Comparison of ENCODE assay signal across 10 cellular contexts in the genomic region with DNA sequence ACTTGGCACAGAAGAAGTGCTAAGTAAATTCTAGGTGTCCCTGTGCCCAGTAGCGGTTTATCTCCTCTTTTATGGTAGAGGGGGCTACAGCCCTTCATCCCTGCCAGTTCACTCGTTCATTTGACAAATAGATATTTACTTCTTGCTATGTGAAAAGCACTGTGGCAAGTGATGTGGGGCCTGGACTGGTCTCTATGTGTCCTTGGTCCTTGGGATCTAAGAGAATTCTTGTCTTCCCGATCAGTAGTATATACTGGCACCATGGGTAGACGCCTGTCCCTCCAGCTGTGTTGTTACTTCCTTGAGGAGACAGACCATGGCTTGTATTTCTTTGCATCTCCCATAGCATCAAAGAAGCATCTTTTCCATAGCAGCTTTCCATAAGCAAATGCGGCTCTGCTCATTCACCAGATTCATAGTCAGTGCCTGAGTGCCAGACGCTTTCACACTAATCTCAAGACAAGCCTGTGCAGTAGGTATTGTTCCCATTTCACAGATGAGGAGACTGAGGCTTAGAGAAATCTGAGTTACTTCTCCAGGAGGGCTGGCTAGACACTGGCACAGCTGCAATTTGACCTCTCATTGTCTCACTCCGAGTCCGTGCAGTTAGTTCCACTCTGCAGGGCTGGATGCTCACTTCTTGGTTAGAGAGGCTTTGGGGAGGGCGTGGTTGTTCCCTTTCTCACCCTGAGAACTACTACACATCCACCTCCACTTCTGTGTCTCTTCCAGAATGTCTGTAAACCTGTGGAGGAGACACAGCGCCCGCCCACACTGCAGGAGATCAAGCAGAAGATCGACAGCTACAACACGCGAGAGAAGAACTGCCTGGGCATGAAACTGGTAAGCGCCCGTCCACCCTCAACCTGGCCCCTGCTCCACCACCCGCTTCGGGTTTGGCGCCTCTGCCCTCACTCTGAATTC. TPM values are rescaled to one million over a fixed set of nuclear protein-coding genes. Genes with fewer than 3 reads are reported as not detected.
DNase-seq lines count a peak whose midpoint lies in the region; ATAC-seq and TF ChIP-seq lines count a peak whose summit lies in the region.
"Had no signal": no experiment of that assay in that cellular context is flagged by ENCODE, and none has a peak within 500 bp of the region (broad histone marks: within the 10 kb centered on the region; RNA-seq: fewer than 3 reads in every experiment).

No MANE protein-coding gene starts in this region.

- no peak overlapping the region for H2AFZ ChIP-seq in mammary epithelial cell (ENCODE audit: low read depth, low read length)

- no peaks in the 10 kb centered on the region for H4K20me1 ChIP-seq in mammary epithelial cell (ENCODE audit: insufficient read depth, low read length)

- CTCF ChIA-PET in mammary epithelial cell (lab: Charles Lee; ENCODE audit: low non-redundant PET), result interaction anchor here (0.6 to 1.3 kb wide), 3 partner anchors 52 to 93 kb away, joined by 3 to 7 read pairs (median 6); no protein-coding TSS in a partner anchor

- peaks cover 49 to 61% of the 10 kb centered on the region in 2 donors for H3K36me3 Mint-ChIP-seq in activated naive CD4-positive, alpha-beta T cell treated with anti-CD3 and anti-CD28 coated beads, Interleukin-2, amount 50 U/mL, for 72 hours
- peaks cover 29% of the 10 kb centered on the region for H3K36me3 Mint-ChIP-seq in natural killer cell treated with Interleukin-12 subunit alpha and Interleukin-12 subunit beta and Interleukin-15 and Interleukin-18, amount 100 ng/mL, for 72 hours

- in situ Hi-C loops in mammary epithelial cell (cut with MboI; ENCODE audit: low sequenced_read_pairs in 2 of 2), result loop anchor here in 1 of 2 donors (5.0 kb wide), 1 partner anchor 95 kb away; no protein-coding TSS in a partner anchor

- TF ChIP-seq POLR2A in vagina (IDR thresholded peaks at IDR 0.05), result no peak

- dilution Hi-C loops in mammary epithelial cell (cut with HindIII; ENCODE audit: low sequenced_read_pairs), result no loop called here

- H3K27me3 Mint-ChIP-seq in natural killer cell treated with Interleukin-12 subunit alpha and Interleukin-12 subunit beta and Interleukin-15 and Interleukin-18, amount 100 ng/mL, for 72 hours, result no peaks in the 10 kb centered on the region

- H3K4me1 Mint-ChIP-seq in natural killer cell treated with Interleukin-12 subunit alpha and Interleukin-12 subunit beta and Interleukin-15 and Interleukin-18, amount 100 ng/mL, for 72 hours (ENCODE audit: low read depth in 2 of 2), result peaks cover 88 to 89% of the 10 kb centered on the region in 2 donors

- 84% methylated on average over 12 of the region's 19 CpGs for WGBS in mammary epithelial cell (ENCODE audit: low coverage, missing lambda C conversion rate)

- peaks cover 48% of the 10 kb centered on the region for H3K4me1 ChIP-seq in vagina
- H3K4me1 ChIP-seq in mammary epithelial cell (ENCODE audit: insufficient read depth, low read length), result peaks cover 17% of the 10 kb centered on the region
- H3K4me1 ChIP-seq: right lobe of liver had no signal

- peak overlapping the region; percentile 100 for H3K27ac Mint-ChIP-seq in activated naive CD4-positive, alpha-beta T cell treated with anti-CD3 and anti-CD28 coated beads, Interleukin-2, amount 50 U/mL, for 72 hours
- H3K27ac Mint-ChIP-seq in natural killer cell treated with Interleukin-12 subunit alpha and Interleukin-12 subunit beta and Interleukin-15 and Interleukin-18, amount 100 ng/mL, for 72 hours, result peak overlapping the region; percentile 99 to 100

- no peaks in the 10 kb centered on the region for H3K9me3 Mint-ChIP-seq in activated naive CD4-positive, alpha-beta T cell treated with anti-CD3 and anti-CD28 coated beads, Interleukin-2, amount 50 U/mL, for 72 hours
- no peaks in the 10 kb centered on the region for H3K9me3 Mint-ChIP-seq in natural killer cell treated with Interleukin-12 subunit alpha and Interleukin-12 subunit beta and Interleukin-15 and Interleukin-18, amount 100 ng/mL, for 72 hours

- DNase-seq in activated naive CD4-positive, alpha-beta T cell treated with Interleukin-2 at 50 U/mL for 16 hours, result peak; percentile 60
- DNase-seq in activated naive CD4-positive, alpha-beta T cell (lab: John Stamatoyannopoulos, UW), result no peak
- DNase-seq in activated naive CD4-positive, alpha-beta T cell treated with anti-CD3 and anti-CD28 coated beads, Interleukin-2, amount 50 U/mL, for 72 hours (ENCODE audit: low spot score in 2 of 2), result peak; percentile 44 to 69
- no peak for DNase-seq in natural killer cell treated with Interleukin-12 subunit alpha and Interleukin-12 subunit beta and Interleukin-15 and Interleukin-18, amount 100 ng/mL, for 72 hours (ENCODE audit: low spot score)
- DNase-seq in vagina (ENCODE audit: extremely low spot score in 2 of 2) (no peak), mammary epithelial cell (no peak), amniotic stem cell (lab: John Stamatoyannopoulos, UW) (no peak)

- H3K4me2 ChIP-seq in mammary epithelial cell (ENCODE audit: insufficient read depth, low read depth, low read length), result no peak overlapping the region

- no TSS peak for BruUV-seq in mammary epithelial cell (replicated peaks; lab: Mats Ljungman, UMichigan)

- peak in 1 of 2 donors; percentile 5 for ATAC-seq in activated naive CD4-positive, alpha-beta T cell treated with anti-CD3 and anti-CD28 coated beads, Interleukin-2, amount 50 U/mL, for 72 hours
- no peak for ATAC-seq in natural killer cell treated with Interleukin-12 subunit alpha and Interleukin-12 subunit beta and Interleukin-15 and Interleukin-18, amount 100 ng/mL, for 72 hours
- ATAC-seq in GM21717 (IDR thresholded peaks at IDR 0.05; ENCODE audit: unreplicated experiment), result no peak

- H3K27ac ChIP-seq in vagina (peak overlapping the region; percentile 19), mammary epithelial cell (ENCODE audit: insufficient read depth, low read depth, low read length) (no peak overlapping the region)
- H3K27ac ChIP-seq: right lobe of liver had no signal

- no peaks in the 10 kb centered on the region for H3K79me2 ChIP-seq in mammary epithelial cell (ENCODE audit: insufficient read depth, low read length)

- H3K4me3 ChIP-seq in vagina (no peak overlapping the region), mammary epithelial cell (replicated peaks in 1 of 3; ENCODE audit: insufficient read depth in 1 of 3, low read depth in 2 of 3, low read length in 3 of 3) (no peak overlapping the region)
- H3K4me3 ChIP-seq: ascending aorta, right lobe of liver had no signal

- H3K36me3 ChIP-seq in vagina, result peaks cover 0 to 5% of the 10 kb centered on the region in 2 donors
- no peaks in the 10 kb centered on the region for H3K36me3 ChIP-seq in mammary epithelial cell (ENCODE audit: insufficient read depth, low read length)

- H3K27me3 ChIP-seq in vagina (no peaks in the 10 kb centered on the region), mammary epithelial cell (ENCODE audit: insufficient read depth, low read length) (no peaks in the 10 kb centered on the region)
- H3K27me3 ChIP-seq: ascending aorta, right lobe of liver had no signal

- peak overlapping the region; percentile 91 for H3K4me3 Mint-ChIP-seq in natural killer cell treated with Interleukin-12 subunit alpha and Interleukin-12 subunit beta and Interleukin-15 and Interleukin-18, amount 100 ng/mL, for 72 hours

- TF ChIP-seq CTCF in vagina (IDR thresholded peaks at IDR 0.05), result no peak
- TF ChIP-seq CTCF in mammary epithelial cell (conservative IDR thresholded peaks at IDR 0.05 in 1 of 2, IDR thresholded peaks at IDR 0.05 in 1 of 2; ENCODE audit: extremely low read depth in 1 of 2, insufficient read depth in 1 of 2, low read depth in 1 of 2, low read length in 2 of 2), result no peak

- intact Hi-C loops in vagina (cut with DNase I) (loop anchor here (5.0 kb wide), 1 partner anchor 90 kb away; no protein-coding TSS in a partner anchor), mammary epithelial cell (cut with micrococcal nuclease) (loop anchor here (1.0 to 2.0 kb wide), 5 partner anchors 20 to 100 kb away; no protein-coding TSS in a partner anchor)

- no peak overlapping the region for H3K9ac ChIP-seq in mammary epithelial cell (ENCODE audit: insufficient read depth, low read length)

- H3K9me3 ChIP-seq in vagina (no peaks in the 10 kb centered on the region), mammary epithelial cell (replicated peaks; ENCODE audit: insufficient read depth, low read length) (no peaks in the 10 kb centered on the region)
- H3K9me3 ChIP-seq: ascending aorta, right lobe of liver had no signal

RNA-seq across cellular contexts. Expression of a gene that starts 29.5 kb away (rescaled TPM):
- total RNA-seq in activated naive CD4-positive, alpha-beta T cell treated with anti-CD3 and anti-CD28 coated beads, Interleukin-2, amount 50 U/mL, for 72 hours, result 100 to 1,000 TPM in 1 of 2 donors, 10 to 100 TPM in 1; 87.1 to 111 TPM
- total RNA-seq in natural killer cell treated with Interleukin-12 subunit alpha and Interleukin-12 subunit beta and Interleukin-15 and Interleukin-18, amount 100 ng/mL, for 72 hours, result 10 to 100 TPM; 49.1 to 91.5 TPM
- total RNA-seq in vagina, result 48.9 TPM
- 10 to 100 TPM; 43.0 to 44.0 TPM for total RNA-seq in mammary epithelial cell
- 58.9 TPM for polyA plus RNA-seq in mammary epithelial cell
- polyA minus RNA-seq in mammary epithelial cell, result 35.4 TPM

RNA-seq across cellular contexts. Expression of a gene that starts 52.5 kb away (rescaled TPM):
- 10 to 100 TPM in 1 of 2 donors, 1 to 10 TPM in 1; 2.8 to 12.8 TPM for total RNA-seq in activated naive CD4-positive, alpha-beta T cell treated with anti-CD3 and anti-CD28 coated beads, Interleukin-2, amount 50 U/mL, for 72 hours
- 1 to 10 TPM; 5.6 to 8.8 TPM for total RNA-seq in natural killer cell treated with Interleukin-12 subunit alpha and Interleukin-12 subunit beta and Interleukin-15 and Interleukin-18, amount 100 ng/mL, for 72 hours
- 5.9 TPM for total RNA-seq in vagina
- 10 to 100 TPM; 23.2 to 35.3 TPM for total RNA-seq in mammary epithelial cell
- 12.3 TPM for polyA plus RNA-seq in mammary epithelial cell
- 22.6 TPM for polyA minus RNA-seq in mammary epithelial cell

Comparison
In these comparisons a context has a peak if more than half of its experiments do, and no peak if none do; other contexts are left out.
1. DNase-seq: peak in activated naive CD4-positive, alpha-beta T cell treated with Interleukin-2 at 50 U/mL for 16 hours (single experiment) and activated naive CD4-positive, alpha-beta T cell treated with anti-CD3 and anti-CD28 coated beads, Interleukin-2, amount 50 U/mL, for 72 hours (2 of 2); none in activated naive CD4-positive, alpha-beta T cell (0 of 4), natural killer cell treated with Interleukin-12 subunit alpha and Interleukin-12 subunit beta and Interleukin-15 and Interleukin-18, amount 100 ng/mL, for 72 hours (single experiment), vagina (0 of 2), mammary epithelial cell (single experiment) and amniotic stem cell (single experiment).